ENCODE assay signal across 9 cellular contexts in the genomic region with DNA sequence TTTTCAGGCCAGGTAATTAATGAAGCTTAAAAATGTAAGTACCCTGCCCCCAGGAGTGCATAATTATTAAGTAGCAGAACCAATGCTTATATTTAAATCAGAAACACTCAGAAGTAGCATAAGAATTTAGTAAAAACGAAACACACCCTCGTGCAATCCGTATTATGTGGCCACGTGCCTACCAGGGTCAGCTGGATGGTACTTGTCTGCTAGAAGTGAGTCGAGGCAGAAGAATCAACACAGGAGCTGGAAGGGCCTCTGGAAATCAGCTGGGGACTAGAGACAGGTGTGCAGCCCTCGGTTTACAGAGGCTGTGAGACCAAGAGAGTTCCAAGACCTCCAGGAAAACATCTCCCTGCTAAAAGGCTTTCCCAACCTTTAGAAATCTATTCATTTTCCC. TPM values are rescaled to one million over a fixed set of nuclear protein-coding genes. Genes with fewer than 3 reads are reported as not detected.
DNase-seq lines count a peak whose midpoint lies in the region; ATAC-seq and TF ChIP-seq lines count a peak whose summit lies in the region.
"Had no signal": no experiment of that assay in that cellular context is flagged by ENCODE, and none has a peak within 500 bp of the region (broad histone marks: within the 10 kb centered on the region; RNA-seq: fewer than 3 reads in every experiment).

No MANE protein-coding gene starts in this region.

- H3K9me3 Mint-ChIP-seq in chondrocyte (ENCODE audit: low read depth): no peaks in the 10 kb centered on the region

- H3K27ac ChIP-seq in cardiac muscle cell (no peak overlapping the region), aorta (ENCODE audit: low read depth in 1 of 2, low read length in 2 of 2) (no peak overlapping the region)

- peaks cover 19% of the 10 kb centered on the region for H3K27me3 ChIP-seq in cardiac muscle cell
- peaks cover 67% of the 10 kb centered on the region for H3K27me3 ChIP-seq in mononuclear cell (ENCODE audit: insufficient read depth, low read length)
- H3K27me3 ChIP-seq in aorta (ENCODE audit: control insufficient read depth in 1 of 2, insufficient read depth in 2 of 2, low read length in 1 of 2): no peaks in the 10 kb centered on the region

- no peaks in the 10 kb centered on the region for H3K9me3 ChIP-seq in cardiac muscle cell (ENCODE audit: low read depth)
- H3K9me3 ChIP-seq in mononuclear cell (ENCODE audit: low read depth, low read length): no peaks in the 10 kb centered on the region
- H3K9me3 ChIP-seq in aorta (ENCODE audit: control insufficient read depth, low read length): no peaks in the 10 kb centered on the region

- H3K27me3 Mint-ChIP-seq in chondrocyte (ENCODE audit: low read depth): peaks cover 44% of the 10 kb centered on the region

- H3K4me3 ChIP-seq in cardiac muscle cell (peak overlapping the region; percentile 37), mononuclear cell (ENCODE audit: low read length) (peak overlapping the region; percentile 29), aorta (ENCODE audit: low read length in 2 of 2) (peak overlapping the region; percentile 60 to 64)

- DNase-seq in cardiac muscle cell (ENCODE audit: low read depth in 1 of 2, low spot score in 1 of 2) (no peak), cardiac septum (ENCODE audit: low spot score) (no peak), chondrocyte (ENCODE audit: low spot score) (no peak), aorta (no peak), DMS114 treated with DMSO at 0.1 percent for 48 hours (lab: John Stamatoyannopoulos, UW; ENCODE audit: unreplicated experiment) (no peak)

- peak overlapping the region; percentile 90 for H3K4me3 Mint-ChIP-seq in chondrocyte (ENCODE audit: unreplicated experiment)

- H3K27ac Mint-ChIP-seq in chondrocyte (ENCODE audit: unreplicated experiment): peak overlapping the region; percentile 83

- no peak for TF ChIP-seq CTCF in cardiac muscle cell (IDR thresholded peaks at IDR 0.05; ENCODE audit: low read depth, low read length)
- TF ChIP-seq CTCF in chondrocyte (IDR thresholded peaks at IDR 0.05): no peak

- H3K4me1 ChIP-seq in cardiac muscle cell (ENCODE audit: low read depth): no peaks in the 10 kb centered on the region
- H3K4me1 ChIP-seq in mononuclear cell (ENCODE audit: insufficient read depth, low read length): peaks cover 16% of the 10 kb centered on the region
- H3K4me1 ChIP-seq in aorta (ENCODE audit: control insufficient read depth in 1 of 2, insufficient read depth in 2 of 2, low read length in 2 of 2): no peaks in the 10 kb centered on the region

- H3K36me3 ChIP-seq in cardiac muscle cell (no peaks in the 10 kb centered on the region), aorta (ENCODE audit: control insufficient read depth in 1 of 2, insufficient read depth in 2 of 2, low read length in 1 of 2) (no peaks in the 10 kb centered on the region)

- H3K4me1 Mint-ChIP-seq in chondrocyte (ENCODE audit: low read depth): peaks cover 7% of the 10 kb centered on the region

- H3K36me3 Mint-ChIP-seq in chondrocyte (ENCODE audit: low read depth): no peaks in the 10 kb centered on the region

- intact Hi-C loops in cardiac septum (cut with DNase I): loop anchor here (5.0 kb wide), 2 partner anchors 56 to 69 kb away; partner anchors contain the start of gene STBD1
- intact Hi-C loops in aorta (cut with DNase I): loop anchor here in 1 of 2 donors (5.0 kb wide), 1 partner anchor 56 kb away; the partner anchor contains the start of gene STBD1

- ATAC-seq in aorta (ENCODE audit: low FRiP score): no peak
- no peak for ATAC-seq in GM18867 (IDR thresholded peaks at IDR 0.05; ENCODE audit: unreplicated experiment)
- no peak for ATAC-seq in HG03139 (IDR thresholded peaks at IDR 0.05; ENCODE audit: unreplicated experiment)

- WGBS in aorta, 2 donors: 13 to 14% methylated on average over 6 of the region's 6 CpGs

RNA-seq across cellular contexts. Expression of gene FAM47E, which starts 0.6 kb away (rescaled TPM):
- total RNA-seq in cardiac muscle cell (1.6 and 2.4 TPM in 2 replicates), cardiac septum (2.9 TPM), chondrocyte (0.73 to 1.2 TPM (median 0.92 TPM) in 3 replicates), mononuclear cell (0.21 TPM), aorta (1 to 10 TPM; 1.8 to 2.4 TPM)
- polyA plus RNA-seq in cardiac muscle cell (2.1 and 7.4 TPM in 2 replicates), aorta (1 to 10 TPM; 1.2 to 1.9 TPM)
- total RNA-seq: glomerular endothelial cell had no signal

RNA-seq across cellular contexts. Expression of gene SCARB2, which starts 37.3 kb away (rescaled TPM):
- total RNA-seq in cardiac muscle cell: 54.4 and 78.6 TPM in 2 replicates
- 40.5 and 71.2 TPM in 2 replicates for polyA plus RNA-seq in cardiac muscle cell
- 114 TPM for total RNA-seq in cardiac septum
- 145 to 165 TPM (median 155 TPM) in 3 replicates for total RNA-seq in chondrocyte
- 35.3 TPM for total RNA-seq in mononuclear cell
- total RNA-seq in aorta: 100 to 1,000 TPM; 138 to 154 TPM
- 10 to 100 TPM; 44.3 to 73.6 TPM for polyA plus RNA-seq in aorta

RNA-seq across cellular contexts. Expression of gene STBD1, which starts 55.6 kb away (rescaled TPM):
- total RNA-seq in cardiac muscle cell: 14.6 and 21.8 TPM in 2 replicates
- polyA plus RNA-seq in cardiac muscle cell: 22.6 and 30.5 TPM in 2 replicates
- total RNA-seq in cardiac septum: 37.6 TPM
- total RNA-seq in chondrocyte: 3.6 to 15.0 TPM (median 12.9 TPM) in 3 replicates
- total RNA-seq in mononuclear cell: not detected
- 10 to 100 TPM; 11.6 to 16.8 TPM for total RNA-seq in aorta
- polyA plus RNA-seq in aorta: 10 to 100 TPM in 1 of 2 donors, 1 to 10 TPM in 1; 7.4 to 11.9 TPM
